1 cellular context compared by ENCODE assay signal in genomic region chr15:90201150-90201943, GRCh38.
TF ChIP-seq lines count a peak whose summit lies in the region.

Gene SEMA4B (plus strand): TSS chr15:90201330. CDS start chr15:90201579, 249 bp downstream.

TF ChIP-seq in HepG2, 621 proteins besides CTCF, POLR2A, EP300 and RAD21 (continued from another document and continues in another):
- TF ChIP-seq AKNA (CRISPR knock-in tag; IDR thresholded peaks at IDR 0.05; ENCODE audit: borderline replicate concordance) (no peak), ZNF512 (CRISPR knock-in tag; IDR thresholded peaks at IDR 0.05) (no peak), PRDM4 (CRISPR knock-in tag; IDR thresholded peaks at IDR 0.05; ENCODE audit: borderline replicate concordance) (no peak), ZNF234 (CRISPR knock-in tag; conservative IDR thresholded peaks at IDR 0.05) (0 out of 2 replicates have a peak, but pooled peaks have one; percentile 20), MAF1 (CRISPR knock-in tag; IDR thresholded peaks at IDR 0.05; ENCODE audit: borderline replicate concordance) (no peak), FOXO4 (CRISPR knock-in tag; conservative IDR thresholded peaks at IDR 0.05) (no peak), CREB3 (CRISPR knock-in tag; IDR thresholded peaks at IDR 0.05) (no peak), ZNF205 (CRISPR knock-in tag; IDR thresholded peaks at IDR 0.05) (no peak), TMF1 (CRISPR knock-in tag; IDR thresholded peaks at IDR 0.05; ENCODE audit: low read depth) (peak; percentile 59; the same call in 1 of the 2 replicates), ATF3 (CRISPR knock-in tag; IDR thresholded peaks at IDR 0.05) (no peak), GABPA (IDR thresholded peaks at IDR 0.05; ENCODE audit: low read depth, low read length) (peak; percentile 56), GABPA (CRISPR knock-in tag; IDR thresholded peaks at IDR 0.05; ENCODE audit: low read depth) (peak; percentile 33; the same call in 1 of the 2 replicates), ZBTB39 (CRISPR knock-in tag; IDR thresholded peaks at IDR 0.05) (no peak), ZNF326 (CRISPR knock-in tag; IDR thresholded peaks at IDR 0.05; ENCODE audit: borderline replicate concordance) (no peak), THAP11 (CRISPR knock-in tag; IDR thresholded peaks at IDR 0.05) (0 out of 2 replicates have a peak, but pooled peaks have one; percentile 13), ZNF629 (CRISPR knock-in tag; conservative IDR thresholded peaks at IDR 0.05) (no peak), ZSCAN9 (CRISPR knock-in tag; IDR thresholded peaks at IDR 0.05; ENCODE audit: borderline replicate concordance) (no peak), ZNF225 (CRISPR knock-in tag; IDR thresholded peaks at IDR 0.05) (no peak; the same call in 1 of the 2 replicates), ELF4 (CRISPR knock-in tag; IDR thresholded peaks at IDR 0.05; ENCODE audit: borderline replicate concordance) (no peak), SIN3A (IDR thresholded peaks at IDR 0.05; ENCODE audit: borderline replicate concordance, low read depth, low read length) (0 out of 2 replicates have a peak, but pooled peaks have one; percentile 27), SUZ12 (IDR thresholded peaks at IDR 0.05; ENCODE audit: low read depth, low read length) (no peak), SP2 (CRISPR knock-in tag; IDR thresholded peaks at IDR 0.05) (0 out of 2 replicates have a peak, but pooled peaks have one; percentile 47), TAF15 (IDR thresholded peaks at IDR 0.05; ENCODE audit: low read depth, low read length, poor library complexity, severe bottlenecking) (no peak), RFXAP (CRISPR knock-in tag; IDR thresholded peaks at IDR 0.05; ENCODE audit: borderline replicate concordance) (no peak), ZNF704 (CRISPR knock-in tag; IDR thresholded peaks at IDR 0.05; ENCODE audit: borderline replicate concordance) (no peak), GTF3A (CRISPR knock-in tag; conservative IDR thresholded peaks at IDR 0.05) (no peak), FIP1L1 (IDR thresholded peaks at IDR 0.05; ENCODE audit: borderline replicate concordance, insufficient read depth, low read depth, low read length) (no peak), SRSF1 (optimal IDR thresholded peaks at IDR 0.05; ENCODE audit: low read depth, low read length) (no peak), ZNF777 (CRISPR knock-in tag; IDR thresholded peaks at IDR 0.05) (peak; percentile 52), ZBTB10 (CRISPR knock-in tag; IDR thresholded peaks at IDR 0.05; ENCODE audit: borderline replicate concordance) (no peak), SPEN (CRISPR knock-in tag; IDR thresholded peaks at IDR 0.05; ENCODE audit: low read depth) (no peak; the same call in 1 of the 2 replicates), ZNF776 (CRISPR knock-in tag; IDR thresholded peaks at IDR 0.05) (peak; percentile 68; the same call in 1 of the 2 replicates), ZNF33B (CRISPR knock-in tag; IDR thresholded peaks at IDR 0.05) (no peak), ZMYM3 (CRISPR knock-in tag; IDR thresholded peaks at IDR 0.05) (no peak), ZBTB4 (CRISPR knock-in tag; IDR thresholded peaks at IDR 0.05; ENCODE audit: borderline replicate concordance) (no peak), ZZZ3 (CRISPR knock-in tag; IDR thresholded peaks at IDR 0.05; ENCODE audit: borderline replicate concordance) (no peak)
